Comparison of ENCODE assay signal across 1 cellular context in genomic region chr14:94522115-94522724, GRCh38.
TF ChIP-seq lines count a peak whose summit lies in the region.

No MANE protein-coding gene starts in this region.

TF ChIP-seq in liver, 16 proteins besides CTCF, POLR2A, EP300 and RAD21 (continued from another document):
- TF ChIP-seq NR2F2 (IDR thresholded peaks at IDR 0.05), result peak; percentile 80
- TF ChIP-seq FOXA2 (IDR thresholded peaks at IDR 0.05), result no peak
- no peak for TF ChIP-seq MAX (IDR thresholded peaks at IDR 0.05)
- TF ChIP-seq JUND (IDR thresholded peaks at IDR 0.05), result peak in 1 of 2 donors; percentile 36
- peak; percentile 45 for TF ChIP-seq FOXA1 (IDR thresholded peaks at IDR 0.05)
- TF ChIP-seq, protein P1, sequence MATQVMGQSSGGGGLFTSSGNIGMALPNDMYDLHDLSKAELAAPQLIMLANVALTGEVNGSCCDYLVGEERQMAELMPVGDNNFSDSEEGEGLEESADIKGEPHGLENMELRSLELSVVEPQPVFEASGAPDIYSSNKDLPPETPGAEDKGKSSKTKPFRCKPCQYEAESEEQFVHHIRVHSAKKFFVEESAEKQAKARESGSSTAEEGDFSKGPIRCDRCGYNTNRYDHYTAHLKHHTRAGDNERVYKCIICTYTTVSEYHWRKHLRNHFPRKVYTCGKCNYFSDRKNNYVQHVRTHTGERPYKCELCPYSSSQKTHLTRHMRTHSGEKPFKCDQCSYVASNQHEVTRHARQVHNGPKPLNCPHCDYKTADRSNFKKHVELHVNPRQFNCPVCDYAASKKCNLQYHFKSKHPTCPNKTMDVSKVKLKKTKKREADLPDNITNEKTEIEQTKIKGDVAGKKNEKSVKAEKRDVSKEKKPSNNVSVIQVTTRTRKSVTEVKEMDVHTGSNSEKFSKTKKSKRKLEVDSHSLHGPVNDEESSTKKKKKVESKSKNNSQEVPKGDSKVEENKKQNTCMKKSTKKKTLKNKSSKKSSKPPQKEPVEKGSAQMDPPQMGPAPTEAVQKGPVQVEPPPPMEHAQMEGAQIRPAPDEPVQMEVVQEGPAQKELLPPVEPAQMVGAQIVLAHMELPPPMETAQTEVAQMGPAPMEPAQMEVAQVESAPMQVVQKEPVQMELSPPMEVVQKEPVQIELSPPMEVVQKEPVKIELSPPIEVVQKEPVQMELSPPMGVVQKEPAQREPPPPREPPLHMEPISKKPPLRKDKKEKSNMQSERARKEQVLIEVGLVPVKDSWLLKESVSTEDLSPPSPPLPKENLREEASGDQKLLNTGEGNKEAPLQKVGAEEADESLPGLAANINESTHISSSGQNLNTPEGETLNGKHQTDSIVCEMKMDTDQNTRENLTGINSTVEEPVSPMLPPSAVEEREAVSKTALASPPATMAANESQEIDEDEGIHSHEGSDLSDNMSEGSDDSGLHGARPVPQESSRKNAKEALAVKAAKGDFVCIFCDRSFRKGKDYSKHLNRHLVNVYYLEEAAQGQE (IDR thresholded peaks at IDR 0.05), result peak; percentile 69
- TF ChIP-seq TAF1 (conservative IDR thresholded peaks at IDR 0.05), result no peak
- peak in 1 of 2 donors; percentile 14 for TF ChIP-seq GABPA (IDR thresholded peaks at IDR 0.05 in 1 of 2, conservative IDR thresholded peaks at IDR 0.05 in 1 of 2)
- peak; percentile 67 for TF ChIP-seq SP1 (IDR thresholded peaks at IDR 0.05)
